Comparison of ENCODE assay signal across 11 cellular contexts in genomic region chr6:117615981-117616961, GRCh38. TPM values are rescaled to one million over a fixed set of nuclear protein-coding genes. Genes with fewer than 3 reads are reported as not detected.
DNase-seq lines count a peak whose midpoint lies in the region; ATAC-seq and TF ChIP-seq lines count a peak whose summit lies in the region.
"Had no signal": no experiment of that assay in that cellular context is flagged by ENCODE, and none has a peak within 500 bp of the region (broad histone marks: within the 10 kb centered on the region; RNA-seq: fewer than 3 reads in every experiment).

No MANE protein-coding gene starts in this region.

- POLR2A ChIA-PET in HEK293T (lab: Yijun Ruan, JAX), result no interaction called here

- no peak overlapping the region for H3K4me3 Mint-ChIP-seq in IgD-negative memory B cell
- no peak overlapping the region for H3K4me3 Mint-ChIP-seq in memory B cell

- CTCF ChIA-PET in HEK293T (lab: Yijun Ruan, JAX), result no interaction called here

- peak; percentile 61 for ATAC-seq in memory B cell (ENCODE audit: low read depth)
- no peak for ATAC-seq in HG03175 (IDR thresholded peaks at IDR 0.05; ENCODE audit: unreplicated experiment)

- H3K9me3 Mint-ChIP-seq in IgD-negative memory B cell (peaks cover 0 to 2% (median 0%) of the 10 kb centered on the region in 3 donors), memory B cell (no peaks in the 10 kb centered on the region)

- in situ Hi-C loops in ACHN (cut with HindIII; ENCODE audit: low pct_ligation_motif_present, low pct_unique_long_range_greater_than_20kb, low sequenced_read_pairs), result no loop called here

- H3K27ac Mint-ChIP-seq in IgD-negative memory B cell, result peak overlapping the region in 2 of 3 donors; percentile 18 to 20
- peak overlapping the region; percentile 89 for H3K27ac Mint-ChIP-seq in memory B cell

- H3K36me3 Mint-ChIP-seq in IgD-negative memory B cell, result no peaks in the 10 kb centered on the region
- H3K36me3 Mint-ChIP-seq in memory B cell, result no peaks in the 10 kb centered on the region

- H3K4me1 Mint-ChIP-seq in IgD-negative memory B cell (peaks cover 0 to 3% (median 0%) of the 10 kb centered on the region in 3 donors), memory B cell (peaks cover 2% of the 10 kb centered on the region)

- intact Hi-C loops in head of caudate nucleus (cut with DNase I), result no loop called here

- peaks cover 7% of the 10 kb centered on the region for H3K27me3 Mint-ChIP-seq in IgD-negative memory B cell
- peaks cover 11% of the 10 kb centered on the region for H3K27me3 Mint-ChIP-seq in memory B cell

- DNase-seq in ACHN, result peak; percentile 12
- DNase-seq in activated effector memory CD4-positive, alpha-beta T cell treated with Interleukin-2 at 50 U/mL for 16 hours, result peak; percentile 2
- DNase-seq in memory B cell (ENCODE audit: low spot score in 2 of 2), result peak; percentile 19 to 20
- DNase-seq in head of caudate nucleus, result no peak
- no peak for DNase-seq in HEK293T (ENCODE audit: extremely low spot score)
- no peak for DNase-seq in NCI-H69 (lab: John Stamatoyannopoulos, UW)
- DNase-seq: amygdala, BE2C, NCI-H1105 treated with DMSO at 0.1 percent for 48 hours had no signal

TF ChIP-seq in HEK293T, 16 proteins besides CTCF, POLR2A, EP300 and RAD21:
- TF ChIP-seq FOXK2 (IDR thresholded peaks at IDR 0.05), result no peak
- no peak for TF ChIP-seq FOXA1 (IDR thresholded peaks at IDR 0.05)
- no peak for TF ChIP-seq NFRKB (IDR thresholded peaks at IDR 0.05)
- no peak for TF ChIP-seq ARNT (IDR thresholded peaks at IDR 0.05)
- TF ChIP-seq BHLHE40 (IDR thresholded peaks at IDR 0.05; ENCODE audit: borderline replicate concordance), result no peak
- TF ChIP-seq SP1 (IDR thresholded peaks at IDR 0.05), result no peak
- no peak for TF ChIP-seq LEF1 (IDR thresholded peaks at IDR 0.05; ENCODE audit: borderline replicate concordance)
- no peak for TF ChIP-seq ZNF384 (IDR thresholded peaks at IDR 0.05)
- no peak for TF ChIP-seq PKNOX1 (IDR thresholded peaks at IDR 0.05)
- no peak for TF ChIP-seq TARDBP (IDR thresholded peaks at IDR 0.05)
- no peak for TF ChIP-seq ELF4 (IDR thresholded peaks at IDR 0.05)
- no peak for TF ChIP-seq HDGF (IDR thresholded peaks at IDR 0.05; ENCODE audit: borderline replicate concordance)
- no peak for TF ChIP-seq SUZ12 (IDR thresholded peaks at IDR 0.05)

RNA-seq across cellular contexts. Expression of gene GOPC, which starts 14.0 kb away (rescaled TPM):
- polyA plus RNA-seq in IgD-negative memory B cell, result 12.3 TPM

RNA-seq across cellular contexts. Expression of gene NUS1, which starts 59.0 kb away (rescaled TPM):
- 12.2 TPM for polyA plus RNA-seq in IgD-negative memory B cell

Comparison
In these comparisons a context has a peak if more than half of its experiments do, and no peak if none do; other contexts are left out.
1. DNase-seq: peak in ACHN (single experiment), activated effector memory CD4-positive, alpha-beta T cell treated with Interleukin-2 at 50 U/mL for 16 hours (single experiment) and memory B cell (2 of 2); none in head of caudate nucleus (0 of 42), HEK293T (single experiment) and NCI-H69 (single experiment).